Comparison of ENCODE assay signal across 18 cellular contexts in the genomic region with DNA sequence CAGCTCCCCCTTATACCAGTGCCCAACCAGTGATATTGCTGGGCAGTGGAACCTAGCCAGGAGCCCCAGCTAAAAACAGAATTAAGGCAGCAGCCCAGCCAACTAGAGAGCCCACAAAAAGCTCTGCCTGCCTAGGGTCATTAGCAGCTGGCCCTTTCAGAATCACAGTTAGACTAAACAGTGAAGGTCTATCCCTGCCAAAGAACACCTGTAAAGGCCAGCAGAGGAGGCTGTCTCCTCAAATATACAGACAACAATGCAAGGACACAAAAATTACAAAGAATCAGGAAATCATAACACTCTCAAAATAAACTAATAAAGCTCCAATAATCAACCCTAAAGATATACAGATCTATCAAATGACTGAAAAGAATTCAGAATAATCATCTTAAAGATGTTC.
A peak's percentile ranks its signal among the peaks of the same experiment; 100 is the strongest.
DNase-seq lines count a peak whose midpoint lies in the region; ATAC-seq and TF ChIP-seq lines count a peak whose summit lies in the region.
"Had no signal": no experiment of that assay in that cellular context is flagged by ENCODE, and none has a peak within 500 bp of the region (broad histone marks: within the 10 kb centered on the region; RNA-seq: fewer than 3 reads in every experiment).

No MANE protein-coding gene starts in this region.

- no peak overlapping the region for H3K4me3 ChIP-seq in trophoblast cell (ENCODE audit: low read depth, low read length)
- H3K4me3 ChIP-seq: MG63 had no signal

- H4K12ac ChIP-seq in trophoblast cell (ENCODE audit: low read depth, low read length), result no peak overlapping the region

- no peak for TF ChIP-seq EP300 in Ishikawa (IDR thresholded peaks at IDR 0.05; ENCODE audit: borderline replicate concordance)

- no peak overlapping the region for H2AK5ac ChIP-seq in trophoblast cell (ENCODE audit: low read length)

- H2AFZ ChIP-seq in trophoblast cell (ENCODE audit: insufficient read depth, low read length, poor library complexity), result no peak overlapping the region

- H3K4me3 Mint-ChIP-seq in naive thymus-derived CD8-positive, alpha-beta T cell, result no peak overlapping the region
- H3K4me3 Mint-ChIP-seq: B cell; CD4-positive, alpha-beta memory T cell had no signal

- H3K79me2 ChIP-seq in trophoblast cell (ENCODE audit: control insufficient read depth, insufficient read depth, low read length, poor library complexity), result peaks cover 2% of the 10 kb centered on the region

- TF ChIP-seq CTCF in GM12873 (IDR thresholded peaks at IDR 0.05; ENCODE audit: insufficient read depth, low read depth, low read length, missing control alignments) (peak; percentile 13), VCaP (conservative IDR thresholded peaks at IDR 0.05) (peak; percentile 42; the same call in 1 of the 2 replicates)

- no peak overlapping the region for H3K27ac ChIP-seq in VCaP
- no peak overlapping the region for H3K27ac ChIP-seq in trophoblast cell (ENCODE audit: low read depth, low read length)
- H3K27ac ChIP-seq: HL-60, KMS-11, RWPE1 had no signal

- no peak overlapping the region for H3K4me2 ChIP-seq in trophoblast cell (ENCODE audit: low read length)
- H3K4me2 ChIP-seq: KMS-11 had no signal

- no peak overlapping the region for H3K18ac ChIP-seq in trophoblast cell (ENCODE audit: low read length)

- TF ChIP-seq RAD21 in Ishikawa (IDR thresholded peaks at IDR 0.05; ENCODE audit: low read depth), result peak; percentile 18; the same call in 1 of the 2 replicates

- no peak overlapping the region for H3K4ac ChIP-seq in trophoblast cell (ENCODE audit: low read depth, low read length)

- DNase-seq in trophoblast cell, result no peak
- no peak for DNase-seq in naive thymus-derived CD8-positive, alpha-beta T cell
- DNase-seq: CD4-positive, alpha-beta memory T cell; EL; HCEC 1CT; MG63; NCI-H1930; NCI-H2171 treated with DMSO at 0.1 percent for 48 hours; NCI-H82 had no signal

- H3K9me3 Mint-ChIP-seq in naive thymus-derived CD8-positive, alpha-beta T cell, result peaks cover 0 to 5% (median 0%) of the 10 kb centered on the region in 9 donors

- H2BK120ac ChIP-seq in trophoblast cell (ENCODE audit: insufficient read depth, low read length, poor library complexity), result peak overlapping the region; percentile 46

- POLR2A ChIA-PET in naive thymus-derived CD8-positive, alpha-beta T cell (lab: Charles Lee), result no interaction called here

- no peak overlapping the region for H3K23ac ChIP-seq in trophoblast cell (ENCODE audit: low read length)

- H3K36me3 ChIP-seq in trophoblast cell (ENCODE audit: control insufficient read depth in 1 of 2, insufficient read depth in 2 of 2, low read length in 2 of 2), result no peaks in the 10 kb centered on the region
- H3K36me3 ChIP-seq: MG63 had no signal

- no peak overlapping the region for H3K14ac ChIP-seq in trophoblast cell (ENCODE audit: low read length)

- no peak overlapping the region for H2BK5ac ChIP-seq in trophoblast cell (ENCODE audit: low read depth, low read length, poor library complexity)

- ATAC-seq in HG03354 (IDR thresholded peaks at IDR 0.05; ENCODE audit: poor library complexity, severe bottlenecking, unreplicated experiment), result no peak
- no peak for ATAC-seq in naive thymus-derived CD8-positive, alpha-beta T cell
- ATAC-seq in GM21447 (IDR thresholded peaks at IDR 0.05; ENCODE audit: unreplicated experiment), result no peak

- H3K27me3 ChIP-seq in trophoblast cell (ENCODE audit: insufficient read depth, low read length), result no peaks in the 10 kb centered on the region
- H3K27me3 ChIP-seq: MG63 had no signal

- H3K27ac Mint-ChIP-seq in naive thymus-derived CD8-positive, alpha-beta T cell, result no peak overlapping the region
- H3K27ac Mint-ChIP-seq: B cell; CD4-positive, alpha-beta memory T cell had no signal

- no peaks in the 10 kb centered on the region for H3K4me1 Mint-ChIP-seq in naive thymus-derived CD8-positive, alpha-beta T cell
- H3K4me1 Mint-ChIP-seq: B cell; CD4-positive, alpha-beta memory T cell had no signal

- no peaks in the 10 kb centered on the region for H3K9me3 ChIP-seq in trophoblast cell (ENCODE audit: insufficient read depth, low read depth, low read length)
- H3K9me3 ChIP-seq: MG63 had no signal

- peaks cover 0 to 1% (median 0%) of the 10 kb centered on the region in 5 donors for H3K27me3 Mint-ChIP-seq in naive thymus-derived CD8-positive, alpha-beta T cell
- H3K27me3 Mint-ChIP-seq: B cell; CD4-positive, alpha-beta memory T cell had no signal

- no peak overlapping the region for H4K8ac ChIP-seq in trophoblast cell (ENCODE audit: low read depth, low read length)

- no peaks in the 10 kb centered on the region for H3K4me1 ChIP-seq in trophoblast cell (ENCODE audit: control insufficient read depth in 1 of 2, insufficient read depth in 2 of 2, low read length in 2 of 2)

- peak overlapping the region; percentile 23 for H4K91ac ChIP-seq in trophoblast cell (ENCODE audit: low read depth, low read length)

- peaks cover 16% of the 10 kb centered on the region for H3K79me1 ChIP-seq in trophoblast cell (ENCODE audit: low read length)

- peak overlapping the region; percentile 16 for H2BK12ac ChIP-seq in trophoblast cell (ENCODE audit: low read length)

- no peak overlapping the region for H3K9ac ChIP-seq in trophoblast cell (ENCODE audit: low read length)
- H3K9ac ChIP-seq: KMS-11 had no signal

- H3K36me3 Mint-ChIP-seq in naive thymus-derived CD8-positive, alpha-beta T cell, result no peaks in the 10 kb centered on the region
- H3K36me3 Mint-ChIP-seq: CD4-positive, alpha-beta memory T cell had no signal

TF ChIP-seq in Ishikawa, 13 proteins besides CTCF, POLR2A, EP300 and RAD21:
- TF ChIP-seq CEBPB (IDR thresholded peaks at IDR 0.05), result no peak
- no peak for TF ChIP-seq YY1 (IDR thresholded peaks at IDR 0.05; ENCODE audit: low read depth)
- TF ChIP-seq, protein P1, sequence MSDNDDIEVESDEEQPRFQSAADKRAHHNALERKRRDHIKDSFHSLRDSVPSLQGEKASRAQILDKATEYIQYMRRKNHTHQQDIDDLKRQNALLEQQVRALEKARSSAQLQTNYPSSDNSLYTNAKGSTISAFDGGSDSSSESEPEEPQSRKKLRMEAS (IDR thresholded peaks at IDR 0.05), result no peak
- TF ChIP-seq ZBTB7A (IDR thresholded peaks at IDR 0.05; ENCODE audit: low read depth), result no peak
- TF ChIP-seq CREB1 (IDR thresholded peaks at IDR 0.05; ENCODE audit: low read depth), result no peak
- TF ChIP-seq TCF12 (IDR thresholded peaks at IDR 0.05; ENCODE audit: low read depth), result no peak
- TF ChIP-seq, protein P2, sequence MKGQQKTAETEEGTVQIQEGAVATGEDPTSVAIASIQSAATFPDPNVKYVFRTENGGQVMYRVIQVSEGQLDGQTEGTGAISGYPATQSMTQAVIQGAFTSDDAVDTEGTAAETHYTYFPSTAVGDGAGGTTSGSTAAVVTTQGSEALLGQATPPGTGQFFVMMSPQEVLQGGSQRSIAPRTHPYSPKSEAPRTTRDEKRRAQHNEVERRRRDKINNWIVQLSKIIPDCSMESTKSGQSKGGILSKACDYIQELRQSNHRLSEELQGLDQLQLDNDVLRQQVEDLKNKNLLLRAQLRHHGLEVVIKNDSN (IDR thresholded peaks at IDR 0.05), result no peak
- TF ChIP-seq NFIC (IDR thresholded peaks at IDR 0.05), result no peak
- TF ChIP-seq, protein P3, sequence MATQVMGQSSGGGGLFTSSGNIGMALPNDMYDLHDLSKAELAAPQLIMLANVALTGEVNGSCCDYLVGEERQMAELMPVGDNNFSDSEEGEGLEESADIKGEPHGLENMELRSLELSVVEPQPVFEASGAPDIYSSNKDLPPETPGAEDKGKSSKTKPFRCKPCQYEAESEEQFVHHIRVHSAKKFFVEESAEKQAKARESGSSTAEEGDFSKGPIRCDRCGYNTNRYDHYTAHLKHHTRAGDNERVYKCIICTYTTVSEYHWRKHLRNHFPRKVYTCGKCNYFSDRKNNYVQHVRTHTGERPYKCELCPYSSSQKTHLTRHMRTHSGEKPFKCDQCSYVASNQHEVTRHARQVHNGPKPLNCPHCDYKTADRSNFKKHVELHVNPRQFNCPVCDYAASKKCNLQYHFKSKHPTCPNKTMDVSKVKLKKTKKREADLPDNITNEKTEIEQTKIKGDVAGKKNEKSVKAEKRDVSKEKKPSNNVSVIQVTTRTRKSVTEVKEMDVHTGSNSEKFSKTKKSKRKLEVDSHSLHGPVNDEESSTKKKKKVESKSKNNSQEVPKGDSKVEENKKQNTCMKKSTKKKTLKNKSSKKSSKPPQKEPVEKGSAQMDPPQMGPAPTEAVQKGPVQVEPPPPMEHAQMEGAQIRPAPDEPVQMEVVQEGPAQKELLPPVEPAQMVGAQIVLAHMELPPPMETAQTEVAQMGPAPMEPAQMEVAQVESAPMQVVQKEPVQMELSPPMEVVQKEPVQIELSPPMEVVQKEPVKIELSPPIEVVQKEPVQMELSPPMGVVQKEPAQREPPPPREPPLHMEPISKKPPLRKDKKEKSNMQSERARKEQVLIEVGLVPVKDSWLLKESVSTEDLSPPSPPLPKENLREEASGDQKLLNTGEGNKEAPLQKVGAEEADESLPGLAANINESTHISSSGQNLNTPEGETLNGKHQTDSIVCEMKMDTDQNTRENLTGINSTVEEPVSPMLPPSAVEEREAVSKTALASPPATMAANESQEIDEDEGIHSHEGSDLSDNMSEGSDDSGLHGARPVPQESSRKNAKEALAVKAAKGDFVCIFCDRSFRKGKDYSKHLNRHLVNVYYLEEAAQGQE (IDR thresholded peaks at IDR 0.05; ENCODE audit: low read depth), result no peak
- TF ChIP-seq FOXM1 (IDR thresholded peaks at IDR 0.05; ENCODE audit: borderline replicate concordance, low read depth), result no peak
- no peak for TF ChIP-seq EGR1 (IDR thresholded peaks at IDR 0.05)
- no peak for TF ChIP-seq TAF1 (IDR thresholded peaks at IDR 0.05; ENCODE audit: low read depth)
- no peak for TF ChIP-seq TEAD4 (IDR thresholded peaks at IDR 0.05)
